8 cellular contexts compared by ENCODE assay signal in the genomic region with DNA sequence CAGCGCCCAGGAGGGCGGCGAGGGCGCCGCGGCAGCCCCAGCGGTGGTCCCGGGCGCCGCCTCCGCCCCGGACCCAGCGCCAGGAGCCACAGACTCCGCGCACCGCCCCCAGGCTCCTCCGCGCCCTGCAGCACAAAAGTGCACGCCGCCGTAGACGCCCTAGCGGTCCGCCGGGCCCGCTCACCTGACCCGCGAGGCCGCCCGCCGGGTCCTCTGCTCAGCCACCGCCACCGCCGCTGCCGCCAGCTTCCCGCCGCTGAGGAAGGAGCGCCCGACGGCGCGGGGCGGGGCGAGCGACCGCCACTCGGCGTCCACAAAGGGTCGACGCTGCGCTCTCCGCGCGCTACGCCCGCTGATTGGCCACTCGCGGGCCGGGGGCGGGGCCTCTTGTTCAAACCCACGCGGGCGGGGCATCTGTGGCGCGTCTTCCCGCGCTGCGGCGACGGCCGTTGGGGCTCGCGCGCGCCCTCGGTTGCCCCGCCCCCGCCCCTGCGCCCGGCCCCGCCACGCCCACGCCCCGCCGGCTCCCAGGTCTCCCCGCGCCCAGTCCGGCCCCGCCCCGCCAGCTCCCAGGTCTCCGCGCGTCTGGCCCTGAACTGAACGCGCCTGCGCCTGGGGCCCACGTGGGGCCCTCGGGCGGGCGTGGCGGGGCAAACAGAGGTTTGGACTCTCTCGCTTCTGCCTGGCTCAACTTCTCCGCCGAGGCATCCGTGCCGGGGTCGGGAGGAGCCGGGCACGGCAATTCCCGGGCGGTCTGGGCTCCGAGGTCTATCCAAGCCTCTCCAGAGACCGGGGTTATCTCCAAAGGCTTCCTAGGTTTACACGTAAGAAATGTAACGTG. TPM values are rescaled to one million over a fixed set of nuclear protein-coding genes. Genes with fewer than 3 reads are reported as not detected.
DNase-seq lines count a peak whose midpoint lies in the region; ATAC-seq and TF ChIP-seq lines count a peak whose summit lies in the region.

A gene (minus strand): TSS at position 269 of the 841 bp plus-strand sequence. CDS start 9,154 bp downstream, outside the sequence.

- DNase-seq in GM12864 (ENCODE audit: low read depth): peak; percentile 78
- DNase-seq in NCI-H1105 treated with DMSO at 0.1 percent for 48 hours (lab: John Stamatoyannopoulos, UW): peak; percentile 99
- peak; percentile 99 for DNase-seq in activated naive CD8-positive, alpha-beta T cell treated with anti-CD3 and anti-CD28 coated beads, Interleukin-2, amount 10 ng/mL, durations not matched to agents 7 days and 5 days
- peak; percentile 99 for DNase-seq in Right ventricle myocardium inferior (ENCODE audit: missing footprints)
- DNase-seq in trophoblast cell: peak; percentile 98 to 99
- peak; percentile 97 for DNase-seq in transverse colon

- peak within 1 kb of the TSS; percentile 93 for H4K91ac ChIP-seq in trophoblast cell (ENCODE audit: low read depth, low read length)

- in situ Hi-C loops in transverse colon (cut with MboI; ENCODE audit: low pct_ligation_motif_present in 1 of 4, low pct_unique_long_range_greater_than_20kb in 1 of 4, low sequenced_read_pairs in 3 of 4): no loop called here

- no peaks in the 10 kb centered on the region for H3K27me3 Mint-ChIP-seq in activated naive CD8-positive, alpha-beta T cell treated with anti-CD3 and anti-CD28 coated beads, Interleukin-2, amount 10 ng/mL, durations not matched to agents 7 days and 5 days

- no peaks in the 10 kb centered on the region for H3K9me2 ChIP-seq in SU-DHL-6 (replicated peaks; ENCODE audit: insufficient read depth, low read length)

- peak within 1 kb of the TSS; percentile 60 for H4K12ac ChIP-seq in trophoblast cell (ENCODE audit: low read depth, low read length)

- TF ChIP-seq POLR2A in transverse colon (IDR thresholded peaks at IDR 0.05): peak; percentile 85

- intact Hi-C loops in Right ventricle myocardium inferior (cut with DNase I) (loop anchor here (1.0 to 2.0 kb wide), 3 partner anchors 35 to 70 kb away; a partner anchor contains a TSS), transverse colon (cut with DNase I; ENCODE audit: low total_unique reads) (loop anchor here (2.0 kb wide), 1 partner anchor 42 kb away; a partner anchor contains a TSS)

- peaks cover 12% of the 10 kb centered on the region; the same call in 1 of the 2 replicates for H3F3A ChIP-seq in SU-DHL-6 (ENCODE audit: insufficient read depth)

- peak within 1 kb of the TSS; percentile 93 for H3K4me3 Mint-ChIP-seq in activated naive CD8-positive, alpha-beta T cell treated with anti-CD3 and anti-CD28 coated beads, Interleukin-2, amount 10 ng/mL, durations not matched to agents 7 days and 5 days

- H3K4ac ChIP-seq in trophoblast cell (ENCODE audit: low read depth, low read length): peak within 1 kb of the TSS; percentile 93

- peak within 1 kb of the TSS; percentile 89 for H3K27ac ChIP-seq in SU-DHL-6 (ENCODE audit: low read depth, low read length)
- H3K27ac ChIP-seq in trophoblast cell (ENCODE audit: low read depth, low read length): peak within 1 kb of the TSS; percentile 88
- peak within 1 kb of the TSS; percentile 93 to 98 (median 94) for H3K27ac ChIP-seq in transverse colon

- WGBS in trophoblast cell (ENCODE audit: extremely low coverage, insufficient coverage, insufficient read length): no CpG with 5 or more reads among the region's 115 CpGs
- 0% methylated on average over 3 to 17 of the region's 115 CpGs for WGBS in transverse colon (ENCODE audit: low coverage in 1 of 2), 2 donors

- H3K4me3 ChIP-seq in GM12864 (ENCODE audit: low read depth, low read length) (peak within 1 kb of the TSS; percentile 62), SU-DHL-6 (ENCODE audit: insufficient read depth, low read length, poor library complexity, severe bottlenecking) (peak within 1 kb of the TSS; percentile 83), trophoblast cell (ENCODE audit: low read depth, low read length) (peak within 1 kb of the TSS; percentile 92), transverse colon (peak within 1 kb of the TSS; percentile 88 to 100 (median 96))

- TF ChIP-seq EP300 in transverse colon (IDR thresholded peaks at IDR 0.05; ENCODE audit: low read depth): no peak

- TF ChIP-seq CTCF in GM12864 (IDR thresholded peaks at IDR 0.05; ENCODE audit: low read depth, low read length, missing control alignments) (no peak), SU-DHL-6 (IDR thresholded peaks at IDR 0.05; ENCODE audit: insufficient read depth, low read length, poor library complexity, severe bottlenecking) (no peak), transverse colon (IDR thresholded peaks at IDR 0.05) (no peak)

- H3K9me3 ChIP-seq in SU-DHL-6 (ENCODE audit: insufficient read depth, low read length) (no peaks in the 10 kb centered on the region), trophoblast cell (ENCODE audit: insufficient read depth, low read depth, low read length) (peaks cover 2% of the 10 kb centered on the region), transverse colon (no peaks in the 10 kb centered on the region)

- H3K23ac ChIP-seq in trophoblast cell (ENCODE audit: low read length): no peak within 1 kb of the TSS

- peak within 1 kb of the TSS; percentile 59 for H2AK5ac ChIP-seq in trophoblast cell (ENCODE audit: low read length)

- peak within 1 kb of the TSS; percentile 100 for H3K9ac ChIP-seq in SU-DHL-6 (ENCODE audit: low read length)
- H3K9ac ChIP-seq in trophoblast cell (ENCODE audit: low read length): peak within 1 kb of the TSS; percentile 96

- peak within 1 kb of the TSS; percentile 89 for H3K14ac ChIP-seq in trophoblast cell (ENCODE audit: low read length)

- peak within 1 kb of the TSS; percentile 55 for H3K18ac ChIP-seq in trophoblast cell (ENCODE audit: low read length)

- H3K79me1 ChIP-seq in trophoblast cell (ENCODE audit: low read length): peaks cover 13% of the 10 kb centered on the region

- H3K79me2 ChIP-seq in SU-DHL-6 (ENCODE audit: insufficient read depth, low read length) (peaks cover 53% of the 10 kb centered on the region), trophoblast cell (ENCODE audit: control insufficient read depth, insufficient read depth, low read length, poor library complexity) (peaks cover 29% of the 10 kb centered on the region)

- H3K36me3 Mint-ChIP-seq in activated naive CD8-positive, alpha-beta T cell treated with anti-CD3 and anti-CD28 coated beads, Interleukin-2, amount 10 ng/mL, durations not matched to agents 7 days and 5 days: peaks cover 26% of the 10 kb centered on the region

- H2AFZ ChIP-seq in SU-DHL-6 (ENCODE audit: low read depth, low read length, severe bottlenecking) (peak within 1 kb of the TSS; percentile 10), trophoblast cell (ENCODE audit: insufficient read depth, low read length, poor library complexity) (peak within 1 kb of the TSS; percentile 38)

- POLR2A ChIA-PET in activated naive CD8-positive, alpha-beta T cell treated with anti-CD3 and anti-CD28 coated beads, Interleukin-2, amount 10 ng/mL, durations not matched to agents 7 days and 5 days (lab: Charles Lee): interaction anchor here (0.5 to 3.7 kb wide), 22 partner anchors 10 to 469 kb away, joined by 3 to 24 read pairs (median 4); a partner anchor contains a TSS

- peak within 1 kb of the TSS; percentile 93 for H4K8ac ChIP-seq in trophoblast cell (ENCODE audit: low read depth, low read length)

- no peaks in the 10 kb centered on the region for H3K9me3 Mint-ChIP-seq in activated naive CD8-positive, alpha-beta T cell treated with anti-CD3 and anti-CD28 coated beads, Interleukin-2, amount 10 ng/mL, durations not matched to agents 7 days and 5 days

- H2BK120ac ChIP-seq in trophoblast cell (ENCODE audit: insufficient read depth, low read length, poor library complexity): peak within 1 kb of the TSS; percentile 62

- peaks cover 21% of the 10 kb centered on the region; the same call in 1 of the 2 replicates for H4K20me1 ChIP-seq in SU-DHL-6 (ENCODE audit: low read depth, low read length)

- H2BK5ac ChIP-seq in trophoblast cell (ENCODE audit: low read depth, low read length, poor library complexity): peak within 1 kb of the TSS; percentile 77

- peak within 1 kb of the TSS; percentile 85 for H3K27ac Mint-ChIP-seq in activated naive CD8-positive, alpha-beta T cell treated with anti-CD3 and anti-CD28 coated beads, Interleukin-2, amount 10 ng/mL, durations not matched to agents 7 days and 5 days

- ATAC-seq in HG02678 (IDR thresholded peaks at IDR 0.05; ENCODE audit: unreplicated experiment) (peak; percentile 82), Right ventricle myocardium inferior (peak; percentile 99)
- ATAC-seq in activated naive CD8-positive, alpha-beta T cell treated with anti-CD3 and anti-CD28 coated beads, Interleukin-2, amount 10 ng/mL, durations not matched to agents 7 days and 5 days (ENCODE audit: low read depth): peak; percentile 90

- peaks cover 13 to 19% of the 10 kb centered on the region in 2 experiments for H3K4me1 ChIP-seq in trophoblast cell (ENCODE audit: control insufficient read depth in 1 of 2, insufficient read depth in 2 of 2, low read length in 2 of 2)
- H3K4me1 ChIP-seq in transverse colon: peaks cover 13 to 42% (median 35%) of the 10 kb centered on the region in 4 donors

- H3K36me3 ChIP-seq in SU-DHL-6 (ENCODE audit: low read length): peaks cover 7% of the 10 kb centered on the region; the same call in 1 of the 2 replicates
- H3K36me3 ChIP-seq in trophoblast cell (ENCODE audit: control insufficient read depth in 1 of 2, insufficient read depth in 2 of 2, low read length in 2 of 2): peaks cover 2 to 4% of the 10 kb centered on the region in 2 experiments
- H3K36me3 ChIP-seq in transverse colon: no peaks in the 10 kb centered on the region

- H2BK12ac ChIP-seq in trophoblast cell (ENCODE audit: low read length): no peak within 1 kb of the TSS

- H3K4me2 ChIP-seq in SU-DHL-6 (ENCODE audit: low read depth, low read length, poor library complexity, severe bottlenecking): peak within 1 kb of the TSS; percentile 90
- peak within 1 kb of the TSS; percentile 84 for H3K4me2 ChIP-seq in trophoblast cell (ENCODE audit: low read length)

- H3K4me1 Mint-ChIP-seq in activated naive CD8-positive, alpha-beta T cell treated with anti-CD3 and anti-CD28 coated beads, Interleukin-2, amount 10 ng/mL, durations not matched to agents 7 days and 5 days: peaks cover 32% of the 10 kb centered on the region

- H3K27me3 ChIP-seq in SU-DHL-6 (ENCODE audit: low read length): no peaks in the 10 kb centered on the region
- no peaks in the 10 kb centered on the region for H3K27me3 ChIP-seq in trophoblast cell (ENCODE audit: insufficient read depth, low read length)
- no peaks in the 10 kb centered on the region for H3K27me3 ChIP-seq in transverse colon

RNA-seq across cellular contexts. Expression of the gene that starts here (rescaled TPM):
- 10 to 100 TPM; 51.7 to 53.3 TPM for total RNA-seq in activated naive CD8-positive, alpha-beta T cell treated with anti-CD3 and anti-CD28 coated beads, Interleukin-2, amount 10 ng/mL, durations not matched to agents 7 days and 5 days
- total RNA-seq in Right ventricle myocardium inferior (3.1 TPM), transverse colon (1 to 10 TPM in 3 of 4 donors, under 1 TPM in 1; 0.80 to 7.5 (median 4.5) TPM)
- 16.8 and 18.1 TPM in 2 replicates for polyA plus RNA-seq in trophoblast cell (2013)

Comparison
In these comparisons a context has a peak if more than half of its experiments do, and no peak if none do; other contexts are left out.
1. Peak in every context shown above with its lines: DNase-seq, ATAC-seq, H3K4me3 ChIP-seq and H3K27ac ChIP-seq.
2. RNA of the gene that starts here (total RNA-seq): 51.7 to 53.3 TPM in activated naive CD8-positive, alpha-beta T cell treated with anti-CD3 and anti-CD28 coated beads, Interleukin-2, amount 10 ng/mL, durations not matched to agents 7 days and 5 days; 0.80 to 7.5 TPM in transverse colon and 3.1 TPM in Right ventricle myocardium inferior (single experiment); every median in the first group is over 4 times any median in the second.